8 cellular contexts compared by ENCODE assay signal in the genomic region with DNA sequence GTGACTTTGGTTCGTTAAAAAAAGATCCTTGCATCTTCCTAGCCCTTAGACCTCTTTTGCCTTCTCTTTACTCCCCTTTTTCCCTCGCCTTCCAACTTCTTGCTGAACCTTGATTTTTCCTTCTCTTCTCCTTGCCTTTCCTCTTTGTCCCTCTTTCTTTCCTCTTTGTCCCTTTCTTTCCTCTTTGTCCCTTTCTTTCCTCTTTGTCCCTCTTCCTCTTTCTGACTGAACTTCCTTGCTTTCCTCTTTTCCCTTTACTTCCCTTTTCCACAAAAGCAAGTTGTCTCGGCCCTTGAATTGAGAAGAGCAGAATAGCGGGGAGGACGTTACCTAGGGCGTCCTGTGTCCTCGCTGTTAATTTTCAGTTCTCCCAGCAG. TPM values are rescaled to one million over a fixed set of nuclear protein-coding genes. Genes with fewer than 3 reads are reported as not detected.
DNase-seq lines count a peak whose midpoint lies in the region; ATAC-seq and TF ChIP-seq lines count a peak whose summit lies in the region.

No MANE protein-coding gene starts in this region.

- no peak overlapping the region for H3K27ac ChIP-seq in iPS-20b (ENCODE audit: low read length)
- H3K27ac ChIP-seq in thoracic aorta = peak overlapping the region in 1 of 2 donors; percentile 33

- H3K4me3 ChIP-seq in iPS-20b (ENCODE audit: low read length) (peak overlapping the region; percentile 77), thoracic aorta (peak overlapping the region; percentile 93)

- H3K27ac Mint-ChIP-seq in activated CD4-positive, alpha-beta T cell treated with anti-CD3 and anti-CD28 coated beads, Interleukin-2, amount 10 ng/mL, durations not matched to agents 24 days and 14 days = peak overlapping the region; percentile 98
- H3K27ac Mint-ChIP-seq in WTC11 = no peak overlapping the region

- peak overlapping the region; percentile 92 for H3K4me3 Mint-ChIP-seq in activated CD4-positive, alpha-beta T cell treated with anti-CD3 and anti-CD28 coated beads, Interleukin-2, amount 10 ng/mL, durations not matched to agents 24 days and 14 days
- H3K4me3 Mint-ChIP-seq in WTC11 = peak overlapping the region; percentile 73

- peaks cover 14% of the 10 kb centered on the region for H3K36me3 Mint-ChIP-seq in activated CD4-positive, alpha-beta T cell treated with anti-CD3 and anti-CD28 coated beads, Interleukin-2, amount 10 ng/mL, durations not matched to agents 24 days and 14 days (ENCODE audit: low read depth)
- H3K36me3 Mint-ChIP-seq in WTC11 = no peaks in the 10 kb centered on the region

- ATAC-seq in WTC11 = no peak
- no peak for ATAC-seq in thoracic aorta (ENCODE audit: insufficient number of reproducible peaks, low FRiP score, low read depth)
- ATAC-seq in sciatic nerve = no peak

- CTCF ChIA-PET in WTC11 (lab: Charles Lee) = interaction anchor here (0.9 to 3.9 kb wide), 9 partner anchors 22 to 487 kb away, joined by 3 to 40 read pairs (median 7); a partner anchor contains a TSS

- peaks cover 5% of the 10 kb centered on the region for H3K4me1 ChIP-seq in iPS-20b (ENCODE audit: insufficient read depth, low read length)
- H3K4me1 ChIP-seq in thoracic aorta (ENCODE audit: control insufficient read depth in 1 of 2, low read depth in 2 of 2) = peaks cover 0 to 26% of the 10 kb centered on the region in 2 donors

- H3K36me3 ChIP-seq in iPS-20b (ENCODE audit: insufficient read depth, low read depth, low read length) (no peaks in the 10 kb centered on the region), thoracic aorta (no peaks in the 10 kb centered on the region)

- H3K27me3 ChIP-seq in iPS-20b (ENCODE audit: insufficient read depth, low read length) (peaks cover 54% of the 10 kb centered on the region), thoracic aorta (replicated peaks; ENCODE audit: insufficient read depth) (no peaks in the 10 kb centered on the region)

- no peak for TF ChIP-seq CTCF in WTC11 (IDR thresholded peaks at IDR 0.05)
- no peak for TF ChIP-seq CTCF in thoracic aorta (IDR thresholded peaks at IDR 0.05)

- POLR2A ChIA-PET in WTC11 (lab: Charles Lee) = no interaction called here

- H3K27me3 Mint-ChIP-seq in activated CD4-positive, alpha-beta T cell treated with anti-CD3 and anti-CD28 coated beads, Interleukin-2, amount 10 ng/mL, durations not matched to agents 24 days and 14 days = peaks cover 2% of the 10 kb centered on the region
- H3K27me3 Mint-ChIP-seq in WTC11 (ENCODE audit: low read depth) = peaks cover 57% of the 10 kb centered on the region

- no peaks in the 10 kb centered on the region for H3K9me3 ChIP-seq in iPS-20b (ENCODE audit: insufficient read depth, low read depth, low read length)
- no peaks in the 10 kb centered on the region for H3K9me3 ChIP-seq in thoracic aorta

- peak; percentile 64 for DNase-seq in activated CD4-positive, alpha-beta T cell treated with anti-CD3 and anti-CD28 coated beads, Interleukin-2, amount 10 ng/mL, durations not matched to agents 24 days and 14 days
- DNase-seq in activated CD4-positive, alpha-beta T cell treated with anti-CD3 and anti-CD28 coated beads for 4 hours = no peak
- no peak for DNase-seq in WTC11 (ENCODE audit: low spot score)
- no peak for DNase-seq in thoracic aorta (ENCODE audit: low spot score)
- DNase-seq in NCI-H1694 (lab: John Stamatoyannopoulos, UW) = no peak
- DNase-seq in sciatic nerve (ENCODE audit: low spot score) = no peak
- no peak for DNase-seq in amniotic stem cell (lab: John Stamatoyannopoulos, UW)

- no peaks in the 10 kb centered on the region for H3K9me3 Mint-ChIP-seq in activated CD4-positive, alpha-beta T cell treated with anti-CD3 and anti-CD28 coated beads, Interleukin-2, amount 10 ng/mL, durations not matched to agents 24 days and 14 days
- H3K9me3 Mint-ChIP-seq in WTC11 = no peaks in the 10 kb centered on the region

- H3K9ac ChIP-seq in iPS-20b (ENCODE audit: low read depth, low read length) = no peak overlapping the region

- intact Hi-C loops in activated CD4-positive, alpha-beta T cell treated with anti-CD3 and anti-CD28 coated beads, Interleukin-2, amount 10 ng/mL, durations not matched to agents 24 days and 14 days (cut with micrococcal nuclease) = loop anchor here (1.0 to 5.0 kb wide), 16 partner anchors 60 to 697 kb away; a partner anchor contains a TSS
- intact Hi-C loops in sciatic nerve (cut with DNase I) = loop anchor here (5.0 to 10.0 kb wide), 2 partner anchors 61 to 266 kb away; a partner anchor contains a TSS

- peaks cover 32% of the 10 kb centered on the region for H3K4me1 Mint-ChIP-seq in activated CD4-positive, alpha-beta T cell treated with anti-CD3 and anti-CD28 coated beads, Interleukin-2, amount 10 ng/mL, durations not matched to agents 24 days and 14 days
- peaks cover 29% of the 10 kb centered on the region for H3K4me1 Mint-ChIP-seq in WTC11

TF ChIP-seq in WTC11, 78 proteins besides CTCF, POLR2A, EP300 and RAD21:
- TF ChIP-seq, protein P1, sequence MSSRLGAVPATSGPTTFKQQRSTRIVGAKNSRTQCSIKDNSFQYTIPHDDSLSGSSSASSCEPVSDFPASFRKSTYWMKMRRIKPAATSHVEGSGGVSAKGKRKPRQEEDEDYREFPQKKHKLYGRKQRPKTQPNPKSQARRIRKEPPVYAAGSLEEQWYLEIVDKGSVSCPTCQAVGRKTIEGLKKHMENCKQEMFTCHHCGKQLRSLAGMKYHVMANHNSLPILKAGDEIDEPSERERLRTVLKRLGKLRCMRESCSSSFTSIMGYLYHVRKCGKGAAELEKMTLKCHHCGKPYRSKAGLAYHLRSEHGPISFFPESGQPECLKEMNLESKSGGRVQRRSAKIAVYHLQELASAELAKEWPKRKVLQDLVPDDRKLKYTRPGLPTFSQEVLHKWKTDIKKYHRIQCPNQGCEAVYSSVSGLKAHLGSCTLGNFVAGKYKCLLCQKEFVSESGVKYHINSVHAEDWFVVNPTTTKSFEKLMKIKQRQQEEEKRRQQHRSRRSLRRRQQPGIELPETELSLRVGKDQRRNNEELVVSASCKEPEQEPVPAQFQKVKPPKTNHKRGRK (CRISPR knock-in tag; IDR thresholded peaks at IDR 0.05; ENCODE audit: borderline replicate concordance) = peak; percentile 88; the same call in 1 of the 2 replicates
- TF ChIP-seq, protein P2, sequence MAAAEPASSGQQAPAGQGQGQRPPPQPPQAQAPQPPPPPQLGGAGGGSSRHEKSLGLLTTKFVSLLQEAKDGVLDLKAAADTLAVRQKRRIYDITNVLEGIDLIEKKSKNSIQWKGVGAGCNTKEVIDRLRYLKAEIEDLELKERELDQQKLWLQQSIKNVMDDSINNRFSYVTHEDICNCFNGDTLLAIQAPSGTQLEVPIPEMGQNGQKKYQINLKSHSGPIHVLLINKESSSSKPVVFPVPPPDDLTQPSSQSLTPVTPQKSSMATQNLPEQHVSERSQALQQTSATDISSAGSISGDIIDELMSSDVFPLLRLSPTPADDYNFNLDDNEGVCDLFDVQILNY (CRISPR knock-in tag; IDR thresholded peaks at IDR 0.05) = no peak
- TF ChIP-seq, protein P3, sequence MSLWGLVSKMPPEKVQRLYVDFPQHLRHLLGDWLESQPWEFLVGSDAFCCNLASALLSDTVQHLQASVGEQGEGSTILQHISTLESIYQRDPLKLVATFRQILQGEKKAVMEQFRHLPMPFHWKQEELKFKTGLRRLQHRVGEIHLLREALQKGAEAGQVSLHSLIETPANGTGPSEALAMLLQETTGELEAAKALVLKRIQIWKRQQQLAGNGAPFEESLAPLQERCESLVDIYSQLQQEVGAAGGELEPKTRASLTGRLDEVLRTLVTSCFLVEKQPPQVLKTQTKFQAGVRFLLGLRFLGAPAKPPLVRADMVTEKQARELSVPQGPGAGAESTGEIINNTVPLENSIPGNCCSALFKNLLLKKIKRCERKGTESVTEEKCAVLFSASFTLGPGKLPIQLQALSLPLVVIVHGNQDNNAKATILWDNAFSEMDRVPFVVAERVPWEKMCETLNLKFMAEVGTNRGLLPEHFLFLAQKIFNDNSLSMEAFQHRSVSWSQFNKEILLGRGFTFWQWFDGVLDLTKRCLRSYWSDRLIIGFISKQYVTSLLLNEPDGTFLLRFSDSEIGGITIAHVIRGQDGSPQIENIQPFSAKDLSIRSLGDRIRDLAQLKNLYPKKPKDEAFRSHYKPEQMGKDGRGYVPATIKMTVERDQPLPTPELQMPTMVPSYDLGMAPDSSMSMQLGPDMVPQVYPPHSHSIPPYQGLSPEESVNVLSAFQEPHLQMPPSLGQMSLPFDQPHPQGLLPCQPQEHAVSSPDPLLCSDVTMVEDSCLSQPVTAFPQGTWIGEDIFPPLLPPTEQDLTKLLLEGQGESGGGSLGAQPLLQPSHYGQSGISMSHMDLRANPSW (CRISPR knock-in tag; conservative IDR thresholded peaks at IDR 0.05; ENCODE audit: low read depth) = no peak

RNA-seq across cellular contexts. Expression of a gene that starts 1.4 kb away (rescaled TPM):
- 26.5 and 27.8 TPM in 2 replicates for total RNA-seq in activated CD4-positive, alpha-beta T cell treated with anti-CD3 and anti-CD28 coated beads, Interleukin-2, amount 10 ng/mL, durations not matched to agents 24 days and 14 days
- 7.0 to 11.6 TPM (median 10.0 TPM) in 3 replicates for total RNA-seq in WTC11 (2021)
- total RNA-seq in thoracic aorta = 1 to 10 TPM; 8.1 to 9.6 TPM
- 19.3 TPM for total RNA-seq in sciatic nerve
